Comparison of ENCODE assay signal across 10 cellular contexts in the genomic region with DNA sequence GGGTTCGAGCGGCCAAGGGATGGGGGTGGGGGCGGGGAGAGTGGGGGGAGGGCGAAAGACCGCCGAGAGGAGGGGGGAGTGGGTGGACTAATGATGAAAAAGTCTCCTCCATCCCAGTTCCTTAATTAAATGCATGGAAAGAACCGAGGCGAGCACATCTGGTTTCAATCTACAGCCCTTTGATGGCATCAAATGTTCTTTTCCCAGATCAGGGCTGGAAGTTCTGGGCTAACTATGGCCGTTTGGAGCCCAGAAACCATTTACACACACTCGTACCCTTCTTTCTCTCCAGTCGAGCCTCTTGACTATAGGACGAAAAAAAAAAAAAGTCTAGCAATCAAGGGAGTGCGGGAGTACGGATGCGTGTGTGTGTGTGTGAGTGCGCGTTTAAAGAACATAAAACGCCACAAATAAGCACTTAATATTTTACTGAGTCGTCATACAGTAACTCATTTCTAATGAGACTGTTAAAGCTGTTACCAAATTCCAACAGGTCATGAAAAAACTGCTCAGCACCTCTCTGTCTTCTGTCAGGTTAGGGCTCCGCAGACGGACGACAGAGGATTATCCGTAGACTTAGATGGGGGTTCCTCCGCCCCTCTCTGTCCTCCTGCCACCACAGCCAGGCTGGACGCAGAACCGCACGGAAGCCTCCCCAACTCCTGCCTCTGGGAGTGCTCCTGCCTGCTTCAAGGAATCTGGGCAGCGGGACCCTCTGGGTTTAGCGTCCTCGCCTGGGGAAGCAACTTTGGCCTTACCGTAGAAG. TPM values are rescaled to one million over a fixed set of nuclear protein-coding genes. Genes with fewer than 3 reads are reported as not detected.
DNase-seq lines count a peak whose midpoint lies in the region; ATAC-seq and TF ChIP-seq lines count a peak whose summit lies in the region.
"Had no signal": no experiment of that assay in that cellular context is flagged by ENCODE, and none has a peak within 500 bp of the region (broad histone marks: within the 10 kb centered on the region; RNA-seq: fewer than 3 reads in every experiment).

No MANE protein-coding gene starts in this region.

- H3K27me3 Mint-ChIP-seq in neural progenitor cell (ENCODE audit: insufficient read depth, low read depth), result peaks cover 65% of the 10 kb centered on the region

- no peak overlapping the region for H3K9ac ChIP-seq in neural progenitor cell

- peaks cover 33% of the 10 kb centered on the region for H3K4me1 ChIP-seq in neural progenitor cell

- peaks cover 3% of the 10 kb centered on the region for H3K36me3 Mint-ChIP-seq in neural progenitor cell
- H3K36me3 Mint-ChIP-seq: activated CD8-positive, alpha-beta memory T cell treated with anti-CD3 and anti-CD28 coated beads, Interleukin-2, amount 10 ng/mL, durations not matched to agents 7 days and 5 days had no signal

- H3K4me3 ChIP-seq in fibroblast of mammary gland (ENCODE audit: control insufficient read depth, low read depth, low read length), result peak overlapping the region; percentile 97
- peak overlapping the region; percentile 30 for H3K4me3 ChIP-seq in neural progenitor cell

- peaks cover 66% of the 10 kb centered on the region for H4K20me1 ChIP-seq in neural progenitor cell (ENCODE audit: low read depth)

- no peaks in the 10 kb centered on the region for H3K79me2 ChIP-seq in neural progenitor cell (ENCODE audit: low read depth)

- peaks cover 100% of the 10 kb centered on the region for H3K27me3 ChIP-seq in neural progenitor cell

- H3K27ac ChIP-seq in neural progenitor cell, result no peak overlapping the region

- peak overlapping the region; percentile 78 for H3K4me3 Mint-ChIP-seq in neural progenitor cell

- H3K9me3 Mint-ChIP-seq in neural progenitor cell, result no peaks in the 10 kb centered on the region

- no peaks in the 10 kb centered on the region for H3K9me3 ChIP-seq in neural progenitor cell (ENCODE audit: low read depth)

- H3K36me3 ChIP-seq in neural progenitor cell, result no peaks in the 10 kb centered on the region

- DNase-seq in AG08396 (ENCODE audit: low spot score) (peak; percentile 65), NCI-H1105 (lab: John Stamatoyannopoulos, UW) (peak; percentile 27), fibroblast of mammary gland (ENCODE audit: low read depth) (peak; percentile 75), neural progenitor cell (ENCODE audit: low spot score) (peak; percentile 85), germinal center (ENCODE audit: low spot score) (no peak), SHP77 treated with DMSO at 0.1 percent for 48 hours (lab: John Stamatoyannopoulos, UW) (no peak), kidney glomerular epithelial cell (lab: John Stamatoyannopoulos, UW) (no peak)
- DNase-seq: activated CD8-positive, alpha-beta memory T cell treated with anti-CD3 and anti-CD28 coated beads, Interleukin-2, amount 10 ng/mL, durations not matched to agents 7 days and 5 days; DND-41 had no signal

- peaks cover 39% of the 10 kb centered on the region for H3F3A ChIP-seq in neural progenitor cell (ENCODE audit: low read depth)

- peak overlapping the region; percentile 74 for H3K4me2 ChIP-seq in neural progenitor cell

- H3K4me1 Mint-ChIP-seq in neural progenitor cell, result peaks cover 38% of the 10 kb centered on the region

- TF ChIP-seq CTCF in fibroblast of mammary gland (conservative IDR thresholded peaks at IDR 0.05; ENCODE audit: control insufficient read depth, insufficient read depth, low read depth, low read length) (peak; percentile 16), neural progenitor cell (IDR thresholded peaks at IDR 0.05) (no peak)

- ATAC-seq in GM19324 (IDR thresholded peaks at IDR 0.05; ENCODE audit: low FRiP score, unreplicated experiment), result no peak
- ATAC-seq: activated CD8-positive, alpha-beta memory T cell treated with anti-CD3 and anti-CD28 coated beads, Interleukin-2, amount 10 ng/mL, durations not matched to agents 7 days and 5 days had no signal

- H3K27ac Mint-ChIP-seq in neural progenitor cell, result no peak overlapping the region

- H2AFZ ChIP-seq in neural progenitor cell (replicated peaks), result no peak overlapping the region

RNA-seq across cellular contexts. Expression of a gene that starts 2.1 kb away (rescaled TPM):
- 0.09 and 0.19 TPM in 2 replicates for total RNA-seq in neural progenitor cell (ENCODE audit: low replicate concordance)
- total RNA-seq: activated CD8-positive, alpha-beta memory T cell treated with anti-CD3 and anti-CD28 coated beads, Interleukin-2, amount 10 ng/mL, durations not matched to agents 7 days and 5 days had no signal

Comparison
In these comparisons a context has a peak if more than half of its experiments do, and no peak if none do; other contexts are left out.
1. DNase-seq: peak in AG08396 (single experiment), NCI-H1105 (single experiment), fibroblast of mammary gland (single experiment) and neural progenitor cell (single experiment); none in germinal center (single experiment), SHP77 treated with DMSO at 0.1 percent for 48 hours (single experiment) and kidney glomerular epithelial cell (single experiment).